1 cellular context compared by ENCODE assay signal in genomic region chr10:122344741-122345258, GRCh38.
A peak's percentile ranks its signal among the peaks of the same experiment; 100 is the strongest.
TF ChIP-seq lines count a peak whose summit lies in the region.

No MANE protein-coding gene starts in this region.

TF ChIP-seq in HepG2, 621 proteins besides CTCF, POLR2A, EP300 and RAD21 (continued from another document and continues in another):
- TF ChIP-seq ZNF687 (CRISPR knock-in tag; IDR thresholded peaks at IDR 0.05) (peak; percentile 81), PREB (CRISPR knock-in tag; IDR thresholded peaks at IDR 0.05) (no peak), ZSCAN30 (CRISPR knock-in tag; IDR thresholded peaks at IDR 0.05) (no peak), ZNF678 (CRISPR knock-in tag; IDR thresholded peaks at IDR 0.05) (no peak), BCL3 (CRISPR knock-in tag; IDR thresholded peaks at IDR 0.05) (0 out of 2 replicates have a peak, but pooled peaks have one; percentile 52), ZNF44 (CRISPR knock-in tag; IDR thresholded peaks at IDR 0.05) (peak; percentile 62; the same call in 1 of the 2 replicates), ARNT (IDR thresholded peaks at IDR 0.05) (no peak), ZNF33B (CRISPR knock-in tag; IDR thresholded peaks at IDR 0.05) (no peak), HOMEZ (CRISPR knock-in tag; IDR thresholded peaks at IDR 0.05; ENCODE audit: low read depth) (peak; percentile 89; the same call in 1 of the 2 replicates), ISL2 (CRISPR knock-in tag; IDR thresholded peaks at IDR 0.05) (peak; percentile 48; the same call in 1 of the 2 replicates), MXD1 (CRISPR knock-in tag; IDR thresholded peaks at IDR 0.05) (no peak), RXRB (CRISPR knock-in tag; IDR thresholded peaks at IDR 0.05; ENCODE audit: borderline replicate concordance) (peak; percentile 97), SIX4 (CRISPR knock-in tag; IDR thresholded peaks at IDR 0.05) (no peak), ZNF331 (CRISPR knock-in tag; IDR thresholded peaks at IDR 0.05) (peak; percentile 61; the same call in 1 of the 2 replicates), HMG20B (CRISPR knock-in tag; conservative IDR thresholded peaks at IDR 0.05) (0 out of 2 replicates have a peak, but pooled peaks have one; percentile 20), ATF5 (CRISPR knock-in tag; IDR thresholded peaks at IDR 0.05; ENCODE audit: low read depth) (no peak), PHF21A (CRISPR knock-in tag; IDR thresholded peaks at IDR 0.05) (peak; percentile 83), SAFB2 (CRISPR knock-in tag; IDR thresholded peaks at IDR 0.05; ENCODE audit: borderline replicate concordance, low read depth) (no peak), IKZF5 (CRISPR knock-in tag; IDR thresholded peaks at IDR 0.05) (peak; percentile 44; the same call in 1 of the 2 replicates), TCF7 (IDR thresholded peaks at IDR 0.05; ENCODE audit: low read depth) (no peak), ZNF646 (CRISPR knock-in tag; IDR thresholded peaks at IDR 0.05) (no peak), ZNF597 (CRISPR knock-in tag; IDR thresholded peaks at IDR 0.05) (no peak), CCDC6 (CRISPR knock-in tag; IDR thresholded peaks at IDR 0.05) (no peak; the same call in 1 of the 2 replicates), ZMAT5 (CRISPR knock-in tag; IDR thresholded peaks at IDR 0.05; ENCODE audit: borderline replicate concordance, low read depth) (no peak), E2F5 (CRISPR knock-in tag; conservative IDR thresholded peaks at IDR 0.05) (no peak), ZNF496 (CRISPR knock-in tag; IDR thresholded peaks at IDR 0.05; ENCODE audit: insufficient replicate concordance) (no peak), ZNF562 (CRISPR knock-in tag; IDR thresholded peaks at IDR 0.05; ENCODE audit: borderline replicate concordance) (no peak), RFXAP (CRISPR knock-in tag; IDR thresholded peaks at IDR 0.05; ENCODE audit: borderline replicate concordance) (peak; percentile 70; the same call in 1 of the 2 replicates), HMGXB3 (CRISPR knock-in tag; IDR thresholded peaks at IDR 0.05; ENCODE audit: borderline replicate concordance) (peak; percentile 36; the same call in 1 of the 2 replicates)
